Comparison of ENCODE assay signal across 21 cellular contexts in the genomic region with DNA sequence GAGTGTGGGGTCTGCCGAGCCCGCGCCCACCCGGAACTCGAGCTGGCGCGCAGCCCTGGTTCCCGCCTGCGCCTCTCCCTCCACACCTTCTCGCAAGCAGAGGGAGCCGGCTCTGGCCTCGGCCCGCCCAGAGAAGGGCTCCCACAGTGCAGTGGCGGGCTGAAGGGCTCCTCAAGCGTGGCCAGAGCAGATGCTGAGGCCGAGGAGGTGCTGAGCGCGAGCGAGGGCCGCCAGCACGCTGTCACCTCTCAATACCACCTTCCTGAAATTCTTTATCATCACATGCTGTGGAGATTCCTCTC.
"Had no signal": no experiment of that assay in that cellular context is flagged by ENCODE, and none has a peak within 500 bp of the region (broad histone marks: within the 10 kb centered on the region; RNA-seq: fewer than 3 reads in every experiment).

No MANE protein-coding gene starts in this region.

- H3K36me3 ChIP-seq: prostate gland, right atrium auricular region, sigmoid colon, stomach, tibial artery had no signal

- H3K27me3 ChIP-seq: right atrium auricular region, sigmoid colon had no signal

- DNase-seq: cortex of kidney; effector memory CD8-positive, alpha-beta T cell; erythroblast; kidney; mesenchymal stem cell; mucosa of descending colon; naive B cell; nucleus accumbens; sigmoid colon; stimulated activated CD4-positive, alpha-beta T cell treated with anti-CD3 and anti-CD28 coated beads, Interleukin-2, amount 100 ng/mL, for 24 hours; stimulated activated CD4-positive, alpha-beta T cell treated with anti-CD3 and anti-CD28 coated beads, Interleukin-4, amount 100 ng/mL, for 24 hours; stimulated activated naive CD4-positive, alpha-beta T cell treated with Interleukin-2 at 50 U/mL for 16 hours; stomach; tibial artery had no signal

- ATAC-seq: effector memory CD8-positive, alpha-beta T cell; left lobe of liver; mucosa of descending colon; natural killer cell treated with Interleukin-12 subunit alpha and Interleukin-12 subunit beta and Interleukin-15 and Interleukin-18, amount 100 ng/mL, for 72 hours; stimulated activated effector memory CD8-positive, alpha-beta T cell treated with anti-CD3 and anti-CD28 coated beads, Interleukin-12 subunit alpha, Interleukin-12 subunit beta, amount 100 ng/mL, for 72 hours had no signal

- H3K4me3 ChIP-seq: mucosa of descending colon, prostate gland, right atrium auricular region, sigmoid colon, stomach, tibial artery had no signal

- FAIRE-seq: endometrium, frontal cortex, kidney had no signal

- H3K9me3 ChIP-seq: mucosa of descending colon, prostate gland, right atrium auricular region, sigmoid colon, tibial artery had no signal

- H3K4me1 ChIP-seq: prostate gland, right atrium auricular region, sigmoid colon, stomach, tibial artery had no signal

- H3K27ac ChIP-seq: prostate gland, right atrium auricular region, sigmoid colon, stomach, tibial artery had no signal
